Comparison of ENCODE assay signal across 8 cellular contexts in the genomic region with DNA sequence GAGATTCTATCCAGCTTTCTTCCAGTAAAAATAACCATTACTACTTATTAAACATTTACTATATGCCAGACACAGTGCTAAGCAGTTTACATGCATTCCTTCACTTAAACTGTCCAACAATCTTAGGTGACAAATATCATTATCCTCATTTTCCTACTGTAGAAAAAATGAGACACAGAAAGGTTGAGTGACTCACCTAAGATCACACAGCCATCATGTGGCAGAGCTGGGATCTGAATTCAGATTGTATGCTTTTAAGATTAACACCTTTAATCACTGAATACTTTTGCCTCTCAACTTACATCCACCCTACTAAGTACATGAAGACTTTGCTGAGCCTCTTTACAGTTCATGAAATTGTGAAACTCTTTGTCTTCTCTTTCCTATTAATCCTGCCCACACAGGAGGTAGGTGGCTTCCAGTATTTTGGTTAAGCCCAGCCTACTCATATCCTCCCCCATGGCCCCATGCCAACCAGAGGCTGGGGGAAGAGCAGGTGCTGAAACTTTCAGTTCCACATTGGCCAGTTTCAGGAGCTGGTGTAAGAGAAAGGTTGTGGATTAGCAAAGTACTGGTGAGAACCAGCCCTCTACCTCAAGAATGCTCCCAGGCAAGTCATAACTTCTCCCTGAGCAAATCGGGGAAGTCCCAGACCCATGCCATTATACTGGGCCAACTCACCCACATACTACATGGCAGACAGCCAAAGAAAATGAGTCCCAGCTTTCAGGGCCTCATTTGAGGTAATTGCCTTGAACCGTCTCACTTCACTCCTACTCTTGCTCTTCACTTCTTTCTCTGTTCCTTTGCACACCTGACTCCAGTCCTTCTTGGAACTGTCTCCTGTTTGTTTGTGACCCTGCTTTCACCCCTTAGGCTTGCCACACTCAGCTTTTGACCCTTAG.
DNase-seq lines count a peak whose midpoint lies in the region; ATAC-seq and TF ChIP-seq lines count a peak whose summit lies in the region.

No MANE protein-coding gene starts in this region.

- TF ChIP-seq POLR2A in HCT116 (IDR thresholded peaks at IDR 0.05; ENCODE audit: borderline replicate concordance, extremely low read depth, insufficient read depth, insufficient read length) = no peak

- DNase-seq in HCT116 (ENCODE audit: low read depth, low spot score) (peak; percentile 13), M059J (ENCODE audit: low read depth) (peak; percentile 25), epithelial cell of proximal tubule (ENCODE audit: low read depth) (peak; percentile 22), type B pancreatic cell (ENCODE audit: extremely low spot score, unreplicated experiment) (no peak), NCI-H82 (lab: John Stamatoyannopoulos, UW) (no peak), left ventricle myocardium inferior (no peak), COR-L47 (lab: John Stamatoyannopoulos, UW) (no peak)

- H3K79me2 ChIP-seq in HCT116 (ENCODE audit: insufficient read depth, low read length) = no peaks in the 10 kb centered on the region

- H3K36me3 ChIP-seq in HCT116 (ENCODE audit: control insufficient read depth in 1 of 2, insufficient read depth in 2 of 2, low read length in 2 of 2) = no peaks in the 10 kb centered on the region
- H3K36me3 ChIP-seq in left ventricle myocardium inferior = no peaks in the 10 kb centered on the region

- peak overlapping the region; percentile 39 for H3K4me2 ChIP-seq in HCT116 (ENCODE audit: low read length)

- no peak overlapping the region for H2AFZ ChIP-seq in HCT116 (ENCODE audit: low read depth, low read length, poor library complexity, severe bottlenecking)

- no peaks in the 10 kb centered on the region for H3K36me3 Mint-ChIP-seq in type B pancreatic cell

- BruUV-seq in HCT116 (replicated peaks; lab: Mats Ljungman, UMichigan) = no TSS peak

- no peaks in the 10 kb centered on the region for H3K9me3 Mint-ChIP-seq in type B pancreatic cell

- no peak overlapping the region for H3K27ac Mint-ChIP-seq in type B pancreatic cell

- POLR2A ChIA-PET in HCT116 (lab: Charles Lee) = no interaction called here

- no peak overlapping the region for H3K4me3 ChIP-seq in HCT116 (replicated peaks in 1 of 2; ENCODE audit: low read depth in 1 of 2, low read length in 2 of 2)
- H3K4me3 ChIP-seq in epithelial cell of proximal tubule (ENCODE audit: low read depth, low read length) = no peak overlapping the region
- H3K4me3 ChIP-seq in left ventricle myocardium inferior = no peak overlapping the region

- H3K4me3 Mint-ChIP-seq in type B pancreatic cell = no peak overlapping the region

- ATAC-seq in GM18868 (IDR thresholded peaks at IDR 0.05; ENCODE audit: unreplicated experiment) (peak; percentile 86), HCT116 (peak; percentile 44; the same call in 1 of the 2 replicates)

- no peaks in the 10 kb centered on the region for H3K9me3 ChIP-seq in HCT116 (ENCODE audit: control insufficient read depth in 1 of 2, insufficient read depth in 1 of 2, low read depth in 1 of 2, low read length in 2 of 2)
- H3K9me3 ChIP-seq in left ventricle myocardium inferior (replicated peaks) = no peaks in the 10 kb centered on the region

- H3K27ac ChIP-seq in HCT116 (ENCODE audit: low read depth, low read length) = no peak overlapping the region
- H3K27ac ChIP-seq in left ventricle myocardium inferior (replicated peaks) = no peak overlapping the region

- H3K27me3 ChIP-seq in HCT116 (ENCODE audit: insufficient read depth, low read length) (no peaks in the 10 kb centered on the region), left ventricle myocardium inferior (ENCODE audit: low read depth) (no peaks in the 10 kb centered on the region)

- H3K9me2 ChIP-seq in HCT116 (ENCODE audit: insufficient read depth) = no peaks in the 10 kb centered on the region

- H3K9ac ChIP-seq in HCT116 (ENCODE audit: low read length) = no peak overlapping the region

- intact Hi-C loops in HCT116 (cut with micrococcal nuclease) (no loop called here), left ventricle myocardium inferior (cut with micrococcal nuclease) (no loop called here)

- no peak for TF ChIP-seq CTCF in HCT116 (IDR thresholded peaks at IDR 0.05 in 2 of 3, conservative IDR thresholded peaks at IDR 0.05 in 1 of 3; ENCODE audit: borderline replicate concordance in 1 of 3, insufficient read depth in 1 of 3, low read depth in 2 of 3, low read length in 2 of 3)
- no peak for TF ChIP-seq CTCF in epithelial cell of proximal tubule (conservative IDR thresholded peaks at IDR 0.05; ENCODE audit: low read depth, low read length)
- TF ChIP-seq CTCF in type B pancreatic cell (conservative IDR thresholded peaks at IDR 0.05) = no peak
- no peak for TF ChIP-seq CTCF in left ventricle myocardium inferior (IDR thresholded peaks at IDR 0.05; ENCODE audit: borderline replicate concordance)

- H3K4me1 ChIP-seq in HCT116 (ENCODE audit: control insufficient read depth in 1 of 2, insufficient read depth in 2 of 2, low read length in 2 of 2) (peaks cover 3 to 48% of the 10 kb centered on the region in 2 experiments; a peak in 3 of 4 replicates), left ventricle myocardium inferior (no peaks in the 10 kb centered on the region)

- RAD21 ChIA-PET in HCT116 (lab: Charles Lee; ENCODE audit: low non-redundant PET in 1 of 2, low total read pairs in 2 of 2, uncharacterized antibody in 2 of 2, unreplicated experiment in 2 of 2) = no interaction called here

- no peak for TF ChIP-seq RAD21 in HCT116 (IDR thresholded peaks at IDR 0.05; ENCODE audit: low read depth)

- no peaks in the 10 kb centered on the region for H3K4me1 Mint-ChIP-seq in type B pancreatic cell (ENCODE audit: unreplicated experiment)

- peaks cover 3% of the 10 kb centered on the region for H3K27me3 Mint-ChIP-seq in type B pancreatic cell

- H4K20me1 ChIP-seq in HCT116 (ENCODE audit: insufficient read depth) = no peaks in the 10 kb centered on the region

- CTCF ChIA-PET in HCT116 (lab: Charles Lee) = no interaction called here

TF ChIP-seq in HCT116, 20 proteins besides CTCF, POLR2A, EP300 and RAD21:
- TF ChIP-seq YY1 (IDR thresholded peaks at IDR 0.05; ENCODE audit: extremely low read depth, insufficient replicate concordance, low read depth, low read length) = no peak
- TF ChIP-seq, protein P1, sequence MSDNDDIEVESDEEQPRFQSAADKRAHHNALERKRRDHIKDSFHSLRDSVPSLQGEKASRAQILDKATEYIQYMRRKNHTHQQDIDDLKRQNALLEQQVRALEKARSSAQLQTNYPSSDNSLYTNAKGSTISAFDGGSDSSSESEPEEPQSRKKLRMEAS (IDR thresholded peaks at IDR 0.05) = 0 out of 2 replicates have a peak, but pooled peaks have one; percentile 7
- no peak for TF ChIP-seq TCF7L2 (IDR thresholded peaks at IDR 0.05; ENCODE audit: borderline replicate concordance, extremely low read depth, insufficient read depth, insufficient read length)
- TF ChIP-seq, protein P2, sequence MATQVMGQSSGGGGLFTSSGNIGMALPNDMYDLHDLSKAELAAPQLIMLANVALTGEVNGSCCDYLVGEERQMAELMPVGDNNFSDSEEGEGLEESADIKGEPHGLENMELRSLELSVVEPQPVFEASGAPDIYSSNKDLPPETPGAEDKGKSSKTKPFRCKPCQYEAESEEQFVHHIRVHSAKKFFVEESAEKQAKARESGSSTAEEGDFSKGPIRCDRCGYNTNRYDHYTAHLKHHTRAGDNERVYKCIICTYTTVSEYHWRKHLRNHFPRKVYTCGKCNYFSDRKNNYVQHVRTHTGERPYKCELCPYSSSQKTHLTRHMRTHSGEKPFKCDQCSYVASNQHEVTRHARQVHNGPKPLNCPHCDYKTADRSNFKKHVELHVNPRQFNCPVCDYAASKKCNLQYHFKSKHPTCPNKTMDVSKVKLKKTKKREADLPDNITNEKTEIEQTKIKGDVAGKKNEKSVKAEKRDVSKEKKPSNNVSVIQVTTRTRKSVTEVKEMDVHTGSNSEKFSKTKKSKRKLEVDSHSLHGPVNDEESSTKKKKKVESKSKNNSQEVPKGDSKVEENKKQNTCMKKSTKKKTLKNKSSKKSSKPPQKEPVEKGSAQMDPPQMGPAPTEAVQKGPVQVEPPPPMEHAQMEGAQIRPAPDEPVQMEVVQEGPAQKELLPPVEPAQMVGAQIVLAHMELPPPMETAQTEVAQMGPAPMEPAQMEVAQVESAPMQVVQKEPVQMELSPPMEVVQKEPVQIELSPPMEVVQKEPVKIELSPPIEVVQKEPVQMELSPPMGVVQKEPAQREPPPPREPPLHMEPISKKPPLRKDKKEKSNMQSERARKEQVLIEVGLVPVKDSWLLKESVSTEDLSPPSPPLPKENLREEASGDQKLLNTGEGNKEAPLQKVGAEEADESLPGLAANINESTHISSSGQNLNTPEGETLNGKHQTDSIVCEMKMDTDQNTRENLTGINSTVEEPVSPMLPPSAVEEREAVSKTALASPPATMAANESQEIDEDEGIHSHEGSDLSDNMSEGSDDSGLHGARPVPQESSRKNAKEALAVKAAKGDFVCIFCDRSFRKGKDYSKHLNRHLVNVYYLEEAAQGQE (IDR thresholded peaks at IDR 0.05; ENCODE audit: low read depth) = no peak
- 0 out of 2 replicates have a peak, but pooled peaks have one; percentile 5 for TF ChIP-seq FOSL1 (IDR thresholded peaks at IDR 0.05; ENCODE audit: low read depth)
- TF ChIP-seq, protein P3, sequence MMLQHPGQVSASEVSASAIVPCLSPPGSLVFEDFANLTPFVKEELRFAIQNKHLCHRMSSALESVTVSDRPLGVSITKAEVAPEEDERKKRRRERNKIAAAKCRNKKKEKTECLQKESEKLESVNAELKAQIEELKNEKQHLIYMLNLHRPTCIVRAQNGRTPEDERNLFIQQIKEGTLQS (IDR thresholded peaks at IDR 0.05) = no peak

Comparison
In these comparisons a context has a peak if more than half of its experiments do, and no peak if none do; other contexts are left out.
1. DNase-seq: peak in HCT116 (single experiment), M059J (single experiment) and epithelial cell of proximal tubule (single experiment); none in type B pancreatic cell (single experiment), NCI-H82 (single experiment), left ventricle myocardium inferior (single experiment) and COR-L47 (single experiment).